11 cellular contexts compared by ENCODE assay signal in genomic region chr18:25229080-25229479, GRCh38.
DNase-seq lines count a peak whose midpoint lies in the region; ATAC-seq, FAIRE-seq and TF ChIP-seq lines count a peak whose summit lies in the region.
"Had no signal": no experiment of that assay in that cellular context is flagged by ENCODE, and none has a peak within 500 bp of the region (broad histone marks: within the 10 kb centered on the region; RNA-seq: fewer than 3 reads in every experiment).

No MANE protein-coding gene starts in this region.

- peak; percentile 53 for ATAC-seq in K562
- ATAC-seq in GM18873 (IDR thresholded peaks at IDR 0.05; ENCODE audit: low FRiP score, unreplicated experiment): no peak

- no peak overlapping the region for H2AFZ ChIP-seq in K562 (ENCODE audit: low read depth, low read length)

- H3K4me2 ChIP-seq in K562 (ENCODE audit: insufficient read depth, low read length): no peak overlapping the region

- no peak overlapping the region for H3K9ac ChIP-seq in K562 (ENCODE audit: insufficient read depth in 1 of 2, low read depth in 2 of 2, low read length in 2 of 2)

- BruUV-seq in K562 (replicated peaks; lab: Mats Ljungman, UMichigan): no TSS peak

- H3K27ac ChIP-seq in K562 (ENCODE audit: extremely low read depth, low read depth, low read length) (peak overlapping the region; percentile 36; the same call in 1 of the 3 replicates), mesodermal cell (ENCODE audit: low read depth, low read length, severe bottlenecking) (peak overlapping the region; percentile 84)

- no peaks in the 10 kb centered on the region for H3K36me3 ChIP-seq in K562 (ENCODE audit: control insufficient read depth, insufficient read depth, low read length)
- peaks cover 36% of the 10 kb centered on the region for H3K36me3 ChIP-seq in mesodermal cell (ENCODE audit: control insufficient read depth, insufficient read depth, low read length)

- no peaks in the 10 kb centered on the region for H4K20me1 ChIP-seq in K562 (replicated peaks; ENCODE audit: control insufficient read depth, insufficient read depth, low read length)

- POLR2A ChIA-PET in K562 (lab: Yijun Ruan, JAX): interaction anchor here (1.8 kb wide), 1 partner anchor 10 kb away, joined by 10 read pairs; no protein-coding TSS in a partner anchor

- peak; percentile 62 for DNase-seq in EH (ENCODE audit: low read depth)
- DNase-seq in NCI-H1694 (lab: John Stamatoyannopoulos, UW): peak; percentile 91
- DNase-seq in K562 (ENCODE audit: extremely low read depth in 1 of 4, low spot score in 3 of 4): peak; percentile 54 to 79 (median 56)
- no peak for DNase-seq in stimulated activated CD4-positive, alpha-beta T cell treated with anti-CD3 and anti-CD28 coated beads, Interleukin-12 subunit alpha, Interleukin-12 subunit beta, amount 100 ng/mL, for 4 hours
- DNase-seq in stimulated activated naive CD4-positive, alpha-beta T cell treated with Interleukin-2 at 50 U/mL for 16 hours (lab: John Stamatoyannopoulos, UW): no peak
- DNase-seq in middle frontal gyrus (ENCODE audit: extremely low spot score, low spot score): no peak
- DNase-seq: activated effector memory CD4-positive, alpha-beta T cell treated with Interleukin-2 at 50 U/mL for 16 hours; NCI-H2029 had no signal

- H3K4me3 ChIP-seq in K562 (no peak overlapping the region), mesodermal cell (ENCODE audit: extremely low read depth, insufficient read depth, low read length, poor library complexity, severe bottlenecking) (no peak overlapping the region)

- peak; percentile 93 for TF ChIP-seq EP300 in K562 (IDR thresholded peaks at IDR 0.05; ENCODE audit: low read length)

- peaks cover 4 to 6% of the 10 kb centered on the region in 2 experiments; a peak in 3 of 5 replicates for H3K4me1 ChIP-seq in K562 (replicated peaks in 1 of 2; ENCODE audit: control insufficient read depth in 2 of 2, insufficient read depth in 2 of 2, low read length in 2 of 2)
- H3K4me1 ChIP-seq in mesodermal cell (ENCODE audit: control insufficient read depth, insufficient read depth, low read length, poor library complexity, severe bottlenecking): peaks cover 30% of the 10 kb centered on the region

- in situ Hi-C loops in K562 (cut with MboI): no loop called here

- CTCF ChIA-PET in K562 (lab: Yijun Ruan, JAX; ENCODE audit: low intra/inter-chr PET ratio): no interaction called here

- TF ChIP-seq CTCF in K562 (IDR thresholded peaks at IDR 0.05 in 2 of 3, conservative IDR thresholded peaks at IDR 0.05 in 1 of 3; ENCODE audit: insufficient read depth in 2 of 3, low read depth in 1 of 3, low read length in 3 of 3): no peak

- no peaks in the 10 kb centered on the region for H3K9me1 ChIP-seq in K562 (ENCODE audit: control insufficient read depth, insufficient read depth, low read length)

- no peak for TF ChIP-seq RAD21 in K562 (CRISPR knock-in tag; conservative IDR thresholded peaks at IDR 0.05 in 1 of 2, IDR thresholded peaks at IDR 0.05 in 1 of 2)

- no peaks in the 10 kb centered on the region for H3K79me2 ChIP-seq in K562 (ENCODE audit: control insufficient read depth, insufficient read depth, low read length)

- 0% methylated on average over 3 of the region's 3 CpGs for WGBS in K562 (ENCODE audit: insufficient coverage, low coverage, missing lambda C conversion rate)
- no CpG with 5 or more reads among the region's 3 CpGs for WGBS in mesodermal cell (ENCODE audit: insufficient coverage in 2 of 2), 2 experiments

- H3K27me3 ChIP-seq in K562 (ENCODE audit: control insufficient read depth in 2 of 2, insufficient read depth in 2 of 2, low read length in 2 of 2): no peaks in the 10 kb centered on the region

- TF ChIP-seq POLR2A in K562 (conservative IDR thresholded peaks at IDR 0.05): no peak

- intact Hi-C loops in K562 (cut with micrococcal nuclease): loop anchor here (10.0 kb wide), 1 partner anchor 596 kb away; no protein-coding TSS in a partner anchor

- H3K9me3 ChIP-seq in K562 (replicated peaks; ENCODE audit: control insufficient read depth, insufficient read depth, low read depth, low read length): no peaks in the 10 kb centered on the region; the same call in 1 of the 2 replicates
- H3K9me3 ChIP-seq in mesodermal cell (ENCODE audit: control insufficient read depth, low read length): no peaks in the 10 kb centered on the region

- peak; percentile 77 for FAIRE-seq in K562 (lab: Jason Lieb, UNC)
- FAIRE-seq: frontal cortex had no signal

TF ChIP-seq in K562, 482 proteins besides CTCF, POLR2A, EP300 and RAD21 (continues in another document):
- TF ChIP-seq ZBTB7A (IDR thresholded peaks at IDR 0.05; ENCODE audit: borderline replicate concordance, control insufficient read depth, low read depth, low read length) (no peak), SIN3A (IDR thresholded peaks at IDR 0.05; ENCODE audit: borderline replicate concordance in 2 of 2, control insufficient read depth in 1 of 2, low read depth in 2 of 2, low read length in 2 of 2) (no peak), ELK3 (CRISPR knock-in tag; IDR thresholded peaks at IDR 0.05) (no peak), ZNF57 (CRISPR knock-in tag; IDR thresholded peaks at IDR 0.05) (no peak), HNRNPL (IDR thresholded peaks at IDR 0.05; ENCODE audit: low read depth, low read length) (no peak), CBFA2T3 (IDR thresholded peaks at IDR 0.05) (peak; percentile 94), MLLT1 (IDR thresholded peaks at IDR 0.05) (no peak), HMG20A (CRISPR knock-in tag; conservative IDR thresholded peaks at IDR 0.05) (no peak), GATAD2A (IDR thresholded peaks at IDR 0.05) (no peak), TCF7 (IDR thresholded peaks at IDR 0.05; ENCODE audit: borderline replicate concordance) (no peak), SMAD1 (IDR thresholded peaks at IDR 0.05; ENCODE audit: low read depth, low read length, partially characterized antibody) (peak; percentile 68), PHF21A (IDR thresholded peaks at IDR 0.05; ENCODE audit: borderline replicate concordance, low read depth) (no peak), ARID2 (IDR thresholded peaks at IDR 0.05) (no peak), RNF2 (IDR thresholded peaks at IDR 0.05) (peak; percentile 58), FOXK1 (CRISPR knock-in tag; IDR thresholded peaks at IDR 0.05; ENCODE audit: borderline replicate concordance) (no peak), ZNF764 (CRISPR knock-in tag; IDR thresholded peaks at IDR 0.05; ENCODE audit: low read depth) (no peak), TAF15 (IDR thresholded peaks at IDR 0.05; ENCODE audit: low read depth, low read length) (no peak), HMBOX1 (IDR thresholded peaks at IDR 0.05) (0 out of 2 replicates have a peak, but pooled peaks have one; percentile 17), SPI1 (IDR thresholded peaks at IDR 0.05; ENCODE audit: borderline replicate concordance, low read depth, low read length) (no peak), ELK1 (CRISPR knock-in tag; IDR thresholded peaks at IDR 0.05) (no peak), SAP30 (IDR thresholded peaks at IDR 0.05; ENCODE audit: borderline replicate concordance, insufficient read depth, low read depth, low read length, poor library complexity, severe bottlenecking) (no peak), ADNP (tag; IDR thresholded peaks at IDR 0.05) (no peak; the same call in 1 of the 2 replicates), RB1 (IDR thresholded peaks at IDR 0.05; ENCODE audit: low read depth) (no peak), ZBED1 (IDR thresholded peaks at IDR 0.05) (no peak), MCM5 (IDR thresholded peaks at IDR 0.05; ENCODE audit: low read depth) (no peak)

Comparison
In these comparisons a context has a peak if more than half of its experiments do, and no peak if none do; other contexts are left out.
1. DNase-seq: peak in EH (single experiment), NCI-H1694 (single experiment) and K562 (4 of 4); none in stimulated activated CD4-positive, alpha-beta T cell treated with anti-CD3 and anti-CD28 coated beads, Interleukin-12 subunit alpha, Interleukin-12 subunit beta, amount 100 ng/mL, for 4 hours (single experiment), stimulated activated naive CD4-positive, alpha-beta T cell treated with Interleukin-2 at 50 U/mL for 16 hours (single experiment) and middle frontal gyrus (single experiment).